ENCODE assay signal across 1 cellular context in genomic region chr4:93502991-93503390, GRCh38.
TF ChIP-seq lines count a peak whose summit lies in the region.

No MANE protein-coding gene starts in this region.

TF ChIP-seq in SK-N-SH, 30 proteins besides CTCF, POLR2A, EP300 and RAD21 (continued from another document):
- no peak for TF ChIP-seq REST (IDR thresholded peaks at IDR 0.05; ENCODE audit: low read depth, low read length)
- TF ChIP-seq EZH2phosphoT487 (IDR thresholded peaks at IDR 0.05; ENCODE audit: borderline replicate concordance, low read depth): no peak
- no peak for TF ChIP-seq ZBTB33 (IDR thresholded peaks at IDR 0.05; ENCODE audit: borderline replicate concordance, low read depth)
- TF ChIP-seq CHD2 (IDR thresholded peaks at IDR 0.05; ENCODE audit: low read length, partially characterized antibody): no peak
- no peak for TF ChIP-seq NRF1 (IDR thresholded peaks at IDR 0.05; ENCODE audit: low read depth, low read length)
- TF ChIP-seq TEAD4 (IDR thresholded peaks at IDR 0.05; ENCODE audit: borderline replicate concordance, insufficient read depth): no peak
- no peak for TF ChIP-seq TCF12 (IDR thresholded peaks at IDR 0.05)
TF ChIP-seq in SK-N-SH: peak in this region for 0.
